ENCODE assay signal across 1 cellular context in the genomic region with DNA sequence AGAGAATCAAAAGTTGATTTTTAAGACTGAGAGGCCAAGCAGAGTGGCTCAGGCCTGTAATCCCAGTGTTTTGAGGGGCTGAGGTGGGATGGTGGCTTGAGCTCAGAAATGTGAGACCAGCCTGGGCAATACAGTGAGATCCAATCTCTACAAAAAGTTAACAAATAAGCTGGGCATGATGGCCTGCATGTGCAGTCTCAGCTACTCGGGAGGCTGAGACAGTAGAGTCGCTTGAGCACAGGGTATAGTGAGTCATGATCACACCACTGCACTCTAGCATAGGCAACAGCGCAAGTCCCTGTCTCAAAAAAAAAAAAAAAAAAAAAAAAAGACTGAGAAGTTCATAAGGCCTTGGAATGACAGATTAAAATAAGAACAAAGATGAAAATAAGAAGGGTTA.
TF ChIP-seq lines count a peak whose summit lies in the region.

No MANE protein-coding gene starts in this region.

TF ChIP-seq in H1, 55 proteins besides CTCF, POLR2A, EP300 and RAD21 (continued from another document):
- no peak for TF ChIP-seq RFX5 (IDR thresholded peaks at IDR 0.05; ENCODE audit: borderline replicate concordance, low read depth, low read length)
- TF ChIP-seq KDM4A (IDR thresholded peaks at IDR 0.05; ENCODE audit: low read depth, low read length, severe bottlenecking), result no peak
- no peak for TF ChIP-seq TAF1 (IDR thresholded peaks at IDR 0.05; ENCODE audit: low read depth, low read length)
